Comparison of ENCODE assay signal across 8 cellular contexts in genomic region chr14:56581041-56581727, GRCh38. TPM values are rescaled to one million over a fixed set of nuclear protein-coding genes. Genes with fewer than 3 reads are reported as not detected.
DNase-seq lines count a peak whose midpoint lies in the region; ATAC-seq and TF ChIP-seq lines count a peak whose summit lies in the region.

No MANE protein-coding gene starts in this region.

- CTCF ChIA-PET in HEK293T (lab: Yijun Ruan, JAX): interaction anchor here (1.4 kb wide), 1 partner anchor 9 kb away, joined by 4 read pairs; no protein-coding TSS in a partner anchor

- H3K27me3 Mint-ChIP-seq in activated T-helper 17 cell treated with anti-CD3 and anti-CD28 coated beads, Interleukin-2, amount 50 U/mL, for 72 hours: no peaks in the 10 kb centered on the region

- H3K36me3 Mint-ChIP-seq in activated T-helper 17 cell treated with anti-CD3 and anti-CD28 coated beads, Interleukin-2, amount 50 U/mL, for 72 hours (ENCODE audit: low read depth): peaks cover 8% of the 10 kb centered on the region

- peaks cover 25% of the 10 kb centered on the region for H3K4me1 ChIP-seq in mononuclear cell (ENCODE audit: insufficient read depth, low read length)

- peak overlapping the region; percentile 94 for H3K4me3 ChIP-seq in mononuclear cell (ENCODE audit: low read length)

- no peaks in the 10 kb centered on the region for H3K9me3 Mint-ChIP-seq in activated T-helper 17 cell treated with anti-CD3 and anti-CD28 coated beads, Interleukin-2, amount 50 U/mL, for 72 hours

- DNase-seq in CD1c-positive myeloid dendritic cell (ENCODE audit: extremely low spot score) (peak; percentile 20), HEK293T (ENCODE audit: extremely low spot score) (no peak), ecto neural progenitor cell (ENCODE audit: low spot score) (no peak), NCI-H146 treated with DMSO at 0.1 percent for 48 hours (lab: John Stamatoyannopoulos, UW; ENCODE audit: unreplicated experiment) (no peak), activated gamma-delta T cell treated with Interleukin-2 at 50 U/mL for 16 hours (no peak)
- DNase-seq in activated effector memory CD4-positive, alpha-beta T cell treated with Interleukin-2 at 50 U/mL for 16 hours: no peak

- peaks cover 26% of the 10 kb centered on the region for H3K4me1 Mint-ChIP-seq in activated T-helper 17 cell treated with anti-CD3 and anti-CD28 coated beads, Interleukin-2, amount 50 U/mL, for 72 hours

- no peaks in the 10 kb centered on the region for H3K27me3 ChIP-seq in mononuclear cell (ENCODE audit: insufficient read depth, low read length)

- POLR2A ChIA-PET in HEK293T (lab: Yijun Ruan, JAX): interaction anchor here (1.0 kb wide), 1 partner anchor 9 kb away, joined by 4 read pairs; no protein-coding TSS in a partner anchor

- H3K9me3 ChIP-seq in mononuclear cell (ENCODE audit: low read depth, low read length): no peaks in the 10 kb centered on the region

- no peak for ATAC-seq in activated T-helper 17 cell treated with anti-CD3 and anti-CD28 coated beads, Interleukin-2, amount 50 U/mL, for 72 hours (replicated peaks)

- peak overlapping the region; percentile 86 for H3K4me3 Mint-ChIP-seq in activated T-helper 17 cell treated with anti-CD3 and anti-CD28 coated beads, Interleukin-2, amount 50 U/mL, for 72 hours

- peak overlapping the region; percentile 15 for H3K27ac Mint-ChIP-seq in activated T-helper 17 cell treated with anti-CD3 and anti-CD28 coated beads, Interleukin-2, amount 50 U/mL, for 72 hours

TF ChIP-seq in HEK293T, 16 proteins besides CTCF, POLR2A, EP300 and RAD21:
- TF ChIP-seq PKNOX1 (IDR thresholded peaks at IDR 0.05): peak; percentile 73
- no peak for TF ChIP-seq SP1 (IDR thresholded peaks at IDR 0.05)

RNA-seq across cellular contexts. Expression of gene TMEM260, which starts 1.6 kb away (rescaled TPM):
- 10 to 100 TPM; 10.5 to 13.6 TPM for total RNA-seq in activated T-helper 17 cell treated with anti-CD3 and anti-CD28 coated beads, Interleukin-2, amount 50 U/mL, for 72 hours
- 11.4 TPM for total RNA-seq in mononuclear cell
